12 cellular contexts compared by ENCODE assay signal in the genomic region with DNA sequence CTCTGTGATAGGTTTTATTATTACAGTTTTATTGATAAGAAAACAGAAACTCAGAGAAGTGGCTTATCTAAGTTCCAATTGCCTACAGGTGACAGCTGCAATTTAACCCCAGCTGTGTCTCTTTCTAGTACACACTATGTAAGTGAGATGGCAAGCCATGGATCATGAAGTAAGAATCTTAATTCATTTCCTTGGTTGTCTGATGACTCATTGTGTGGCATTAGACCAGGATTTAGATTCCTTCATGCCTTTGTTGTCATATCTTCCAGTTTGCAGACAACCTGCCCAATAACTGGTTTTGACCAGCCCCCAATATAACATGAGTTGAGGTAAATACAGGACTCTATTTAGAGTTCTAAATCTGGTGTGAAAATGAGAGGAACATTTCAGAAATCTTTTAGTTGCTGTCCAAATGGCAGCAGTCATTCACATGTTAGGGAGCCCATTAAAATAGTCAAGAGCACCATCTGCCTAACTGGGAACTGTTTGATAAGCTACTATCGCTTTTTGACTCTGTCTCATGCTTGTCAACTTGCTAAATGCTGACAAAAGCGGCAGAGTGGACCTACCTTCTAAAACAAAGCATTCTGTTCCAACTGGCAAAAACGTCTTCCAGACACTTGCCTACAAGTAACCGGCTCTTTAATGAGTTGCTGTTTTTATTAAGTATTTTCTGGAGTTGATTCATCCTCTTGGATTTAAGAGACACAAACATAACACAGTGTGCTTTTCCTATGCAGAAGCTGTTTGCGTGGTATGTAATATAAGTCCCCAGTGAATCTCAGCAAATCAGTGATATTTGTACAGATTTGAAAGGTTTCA.
DNase-seq lines count a peak whose midpoint lies in the region; ATAC-seq and TF ChIP-seq lines count a peak whose summit lies in the region.
"Had no signal": no experiment of that assay in that cellular context is flagged by ENCODE, and none has a peak within 500 bp of the region (broad histone marks: within the 10 kb centered on the region; RNA-seq: fewer than 3 reads in every experiment).

No MANE protein-coding gene starts in this region.

- CTCF ChIA-PET in CD8-positive, alpha-beta T cell (lab: Charles Lee), result no interaction called here

- no peaks in the 10 kb centered on the region for H3K4me1 Mint-ChIP-seq in CD8-positive, alpha-beta T cell (ENCODE audit: low read depth)

- TF ChIP-seq CTCF in colonic mucosa (IDR thresholded peaks at IDR 0.05), result no peak
- no peak for TF ChIP-seq CTCF in CD8-positive, alpha-beta T cell (IDR thresholded peaks at IDR 0.05)

- POLR2A ChIA-PET in CD8-positive, alpha-beta T cell (lab: Charles Lee), result no interaction called here

- ATAC-seq in CD8-positive, alpha-beta T cell, result no peak
- ATAC-seq in GM21447 (IDR thresholded peaks at IDR 0.05; ENCODE audit: unreplicated experiment), result no peak
- ATAC-seq: activated T-cell treated with anti-CD3 and anti-CD28 coated beads, Interleukin-2, amount 50 U/mL, for 4 hours had no signal

- intact Hi-C loops in colonic mucosa (cut with DNase I), result no loop called here
- intact Hi-C loops in CD8-positive, alpha-beta T cell (cut with DNase I, micrococcal nuclease), result no loop called here

- peak overlapping the region; percentile 44 for H3K27ac ChIP-seq in colonic mucosa
- no peak overlapping the region for H3K27ac ChIP-seq in substantia nigra (ENCODE audit: low read depth, low read length, poor library complexity, severe bottlenecking)
- H3K27ac ChIP-seq in CD8-positive, alpha-beta T cell (ENCODE audit: low read depth, low read length), result no peak overlapping the region
- H3K27ac ChIP-seq: dorsolateral prefrontal cortex had no signal

- peaks cover 18% of the 10 kb centered on the region for H3K27me3 Mint-ChIP-seq in CD8-positive, alpha-beta T cell (ENCODE audit: low read depth)

- H3K36me3 Mint-ChIP-seq in CD8-positive, alpha-beta T cell, result no peaks in the 10 kb centered on the region

- H3K27ac Mint-ChIP-seq in CD8-positive, alpha-beta T cell, result no peak overlapping the region
- H3K27ac Mint-ChIP-seq: CD4-positive, alpha-beta T cell had no signal

- H3K9me3 Mint-ChIP-seq in CD8-positive, alpha-beta T cell, result no peaks in the 10 kb centered on the region

- no peak overlapping the region for H3K4me3 ChIP-seq in colonic mucosa
- H3K4me3 ChIP-seq in CD8-positive, alpha-beta T cell (ENCODE audit: low read depth, low read length), result no peak overlapping the region
- H3K4me3 ChIP-seq: dorsolateral prefrontal cortex had no signal

- H3K9me3 ChIP-seq in colonic mucosa, result no peaks in the 10 kb centered on the region
- H3K9me3 ChIP-seq in CD8-positive, alpha-beta T cell (ENCODE audit: low read length), result no peaks in the 10 kb centered on the region

- no peaks in the 10 kb centered on the region for H3K36me3 ChIP-seq in colonic mucosa
- H3K36me3 ChIP-seq in CD8-positive, alpha-beta T cell (ENCODE audit: insufficient read depth, low read length), result no peaks in the 10 kb centered on the region

- peaks cover 3% of the 10 kb centered on the region for H3K4me1 ChIP-seq in colonic mucosa
- H3K4me1 ChIP-seq in CD8-positive, alpha-beta T cell (ENCODE audit: insufficient read depth, low read length), result no peaks in the 10 kb centered on the region

- no peaks in the 10 kb centered on the region for H3K27me3 ChIP-seq in colonic mucosa
- no peaks in the 10 kb centered on the region for H3K27me3 ChIP-seq in CD8-positive, alpha-beta T cell (ENCODE audit: insufficient read depth, low read length)

- no peak overlapping the region for H3K9ac ChIP-seq in colonic mucosa (ENCODE audit: low read depth in 2 of 2, low read length in 2 of 2)

- DNase-seq in AG20443 (ENCODE audit: low spot score), result peak; percentile 59
- DNase-seq in NCI-H226, result peak; percentile 82
- DNase-seq in colonic mucosa, result no peak
- peak; percentile 85 for DNase-seq in myocyte (ENCODE audit: low read depth)
- DNase-seq in substantia nigra (lab: John Stamatoyannopoulos, UW), result no peak
- no peak for DNase-seq in C1 segment of cervical spinal cord (lab: John Stamatoyannopoulos, UW)
- DNase-seq in CD8-positive, alpha-beta T cell, result no peak
- DNase-seq: activated T-cell treated with anti-CD3 and anti-CD28 coated beads, Interleukin-2, amount 50 U/mL, for 4 hours; CD4-positive, alpha-beta T cell; dorsolateral prefrontal cortex; occipital lobe had no signal

- H3K4me3 Mint-ChIP-seq in CD8-positive, alpha-beta T cell, result no peak overlapping the region
- H3K4me3 Mint-ChIP-seq: activated T-cell treated with anti-CD3 and anti-CD28 coated beads, Interleukin-2, amount 50 U/mL, for 4 hours; CD4-positive, alpha-beta T cell had no signal

Comparison
In these comparisons a context has a peak if more than half of its experiments do, and no peak if none do; other contexts are left out.
1. DNase-seq: peak in AG20443 (single experiment), NCI-H226 (single experiment) and myocyte (single experiment); none in colonic mucosa (single experiment), substantia nigra (0 of 49), C1 segment of cervical spinal cord (0 of 14) and CD8-positive, alpha-beta T cell (0 of 7).